In the genomic region with DNA sequence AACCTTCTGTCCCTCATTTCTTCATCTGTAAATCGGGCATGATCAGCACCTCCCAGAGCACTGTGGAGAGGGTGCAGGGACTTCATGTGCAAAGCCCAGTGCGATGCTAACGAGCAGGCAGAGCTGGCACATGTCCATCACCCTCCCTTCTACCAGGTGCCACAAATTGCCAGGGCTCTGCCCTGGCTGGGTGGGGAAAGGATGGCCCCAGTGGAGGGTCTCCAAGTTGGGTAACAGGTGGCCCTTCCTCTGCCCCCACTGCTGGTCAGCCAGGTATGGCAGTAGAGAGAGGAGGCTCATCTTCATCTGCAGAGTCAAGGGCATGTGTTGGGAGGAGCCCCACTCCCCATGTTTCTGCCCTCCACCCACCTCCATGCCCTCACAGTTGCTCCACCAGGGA, we compare ENCODE assay signal across 14 cellular contexts.
A peak's percentile ranks its signal among the peaks of the same experiment; 100 is the strongest.
DNase-seq lines count a peak whose midpoint lies in the region; ATAC-seq and TF ChIP-seq lines count a peak whose summit lies in the region.
"Had no signal": no experiment of that assay in that cellular context is flagged by ENCODE, and none has a peak within 500 bp of the region (broad histone marks: within the 10 kb centered on the region; RNA-seq: fewer than 3 reads in every experiment).

No MANE protein-coding gene starts in this region.

- H3K9me3 Mint-ChIP-seq in endodermal cell, result no peaks in the 10 kb centered on the region
- peaks cover 3% of the 10 kb centered on the region for H3K9me3 Mint-ChIP-seq in activated naive CD8-positive, alpha-beta T cell treated with anti-CD3 and anti-CD28 coated beads for 36 hours

- no peaks in the 10 kb centered on the region for H3K36me3 Mint-ChIP-seq in endodermal cell (ENCODE audit: low read depth)
- H3K36me3 Mint-ChIP-seq in activated naive CD8-positive, alpha-beta T cell treated with anti-CD3 and anti-CD28 coated beads for 36 hours, result no peaks in the 10 kb centered on the region
- H3K36me3 Mint-ChIP-seq: CD4-positive, alpha-beta memory T cell had no signal

- no peak for TF ChIP-seq POLR2A in Peyer's patch (IDR thresholded peaks at IDR 0.05)

- no peaks in the 10 kb centered on the region for H3K27me3 ChIP-seq in Peyer's patch
- no peaks in the 10 kb centered on the region for H3K27me3 ChIP-seq in endodermal cell (ENCODE audit: control insufficient read depth, insufficient read depth, low read length, poor library complexity, severe bottlenecking)
- H3K27me3 ChIP-seq: BE2C had no signal

- no peak overlapping the region for H3K9ac ChIP-seq in endodermal cell (ENCODE audit: extremely low read depth, low read length, poor library complexity, severe bottlenecking)
- H3K9ac ChIP-seq: GM23248 had no signal

- no peak for TF ChIP-seq CTCF in Peyer's patch (IDR thresholded peaks at IDR 0.05)
- no peak for TF ChIP-seq CTCF in endodermal cell (conservative IDR thresholded peaks at IDR 0.05)

- peak; percentile 10 for DNase-seq in activated CD8-positive, alpha-beta memory T cell treated with anti-CD3 and anti-CD28 coated beads, Interleukin-2, amount 50 U/mL, for 48 hours
- no peak for DNase-seq in activated CD8-positive, alpha-beta memory T cell treated with anti-CD3 and anti-CD28 coated beads for 24 hours
- DNase-seq in Peyer's patch, result peak in 2 of 3 donors; percentile 21 to 30
- peak; percentile 22 for DNase-seq in endodermal cell
- peak; percentile 37 for DNase-seq in posterior vena cava (ENCODE audit: low spot score)
- DNase-seq in stimulated activated CD4-positive, alpha-beta T cell treated with anti-CD3 and anti-CD28 coated beads, Interleukin-2, amount 100 ng/mL, for 24 hours, result no peak
- no peak for DNase-seq in activated naive CD8-positive, alpha-beta T cell treated with anti-CD3 and anti-CD28 coated beads for 36 hours
- DNase-seq: BE2C; CD4-positive, alpha-beta memory T cell; DMS79; GM23248 had no signal

- ATAC-seq in HG03342 (IDR thresholded peaks at IDR 0.05; ENCODE audit: unreplicated experiment), result no peak
- ATAC-seq: GM12878 had no signal

- H3K4me3 Mint-ChIP-seq in endodermal cell, result no peak overlapping the region
- H3K4me3 Mint-ChIP-seq in activated naive CD8-positive, alpha-beta T cell treated with anti-CD3 and anti-CD28 coated beads for 36 hours, result no peak overlapping the region
- H3K4me3 Mint-ChIP-seq: CD4-positive, alpha-beta memory T cell had no signal

- intact Hi-C loops in posterior vena cava (cut with DNase I), result no loop called here

- WGBS in endodermal cell (ENCODE audit: insufficient coverage in 1 of 2, insufficient read length in 1 of 2), 2 experiments, result 90% methylated on average over 2 to 3 of the region's 3 CpGs

- H3K4me1 ChIP-seq in Peyer's patch, result no peaks in the 10 kb centered on the region
- H3K4me1 ChIP-seq in endodermal cell (ENCODE audit: control insufficient read depth, insufficient read depth, low read length), result no peaks in the 10 kb centered on the region
- H3K4me1 ChIP-seq: BE2C had no signal

- H3K36me3 ChIP-seq in Peyer's patch, result no peaks in the 10 kb centered on the region
- no peaks in the 10 kb centered on the region for H3K36me3 ChIP-seq in endodermal cell (ENCODE audit: control insufficient read depth, insufficient read depth, low read length)
- H3K36me3 ChIP-seq: BE2C had no signal

- H3K9me3 ChIP-seq in Peyer's patch, result no peaks in the 10 kb centered on the region
- H3K9me3 ChIP-seq in endodermal cell (ENCODE audit: control insufficient read depth, low read length), result no peaks in the 10 kb centered on the region
- H3K9me3 ChIP-seq: BE2C had no signal

- H3K27ac Mint-ChIP-seq in endodermal cell, result no peak overlapping the region
- no peak overlapping the region for H3K27ac Mint-ChIP-seq in activated naive CD8-positive, alpha-beta T cell treated with anti-CD3 and anti-CD28 coated beads for 36 hours
- H3K27ac Mint-ChIP-seq: CD4-positive, alpha-beta memory T cell had no signal

- no peak overlapping the region for H3K4me3 ChIP-seq in Peyer's patch
- no peak overlapping the region for H3K4me3 ChIP-seq in endodermal cell (ENCODE audit: low read length)
- H3K4me3 ChIP-seq: GM12878, GM23248 had no signal

- H3K27ac ChIP-seq in Peyer's patch (no peak overlapping the region), endodermal cell (ENCODE audit: low read depth, low read length) (no peak overlapping the region)
- H3K27ac ChIP-seq: C4-2B, GM23248 had no signal

- peaks cover 13% of the 10 kb centered on the region for H3K27me3 Mint-ChIP-seq in endodermal cell (ENCODE audit: insufficient read depth)
- H3K27me3 Mint-ChIP-seq in activated naive CD8-positive, alpha-beta T cell treated with anti-CD3 and anti-CD28 coated beads for 36 hours, result peaks cover 3% of the 10 kb centered on the region

- H3K4me1 Mint-ChIP-seq in endodermal cell, result no peaks in the 10 kb centered on the region
- no peaks in the 10 kb centered on the region for H3K4me1 Mint-ChIP-seq in activated naive CD8-positive, alpha-beta T cell treated with anti-CD3 and anti-CD28 coated beads for 36 hours

Comparison
In these comparisons a context has a peak if more than half of its experiments do, and no peak if none do; other contexts are left out.
1. DNase-seq: peak in activated CD8-positive, alpha-beta memory T cell treated with anti-CD3 and anti-CD28 coated beads, Interleukin-2, amount 50 U/mL, for 48 hours (single experiment), Peyer's patch (2 of 3), endodermal cell (single experiment) and posterior vena cava (single experiment); none in activated CD8-positive, alpha-beta memory T cell treated with anti-CD3 and anti-CD28 coated beads for 24 hours (single experiment), stimulated activated CD4-positive, alpha-beta T cell treated with anti-CD3 and anti-CD28 coated beads, Interleukin-2, amount 100 ng/mL, for 24 hours (0 of 2) and activated naive CD8-positive, alpha-beta T cell treated with anti-CD3 and anti-CD28 coated beads for 36 hours (single experiment).